Comparison of ENCODE assay signal across 23 cellular contexts in the genomic region with DNA sequence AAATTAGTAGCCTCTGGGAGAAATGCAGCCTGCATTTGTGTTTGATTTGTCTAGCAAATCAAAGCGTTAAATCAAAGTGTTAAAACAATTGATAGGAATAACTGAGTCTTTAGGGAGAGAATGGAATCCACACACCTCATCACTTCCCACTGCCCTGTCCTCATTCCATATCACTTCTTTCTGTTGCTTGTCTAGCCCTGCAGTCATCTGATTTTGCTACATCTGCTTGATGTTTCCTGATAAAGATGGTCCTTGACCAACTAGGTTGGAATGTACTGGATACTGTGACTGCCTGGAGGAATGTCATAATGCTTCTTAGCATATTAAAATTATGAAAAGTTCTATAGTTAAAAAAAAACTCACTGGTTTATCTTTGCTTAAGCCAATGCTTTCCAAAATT.
DNase-seq lines count a peak whose midpoint lies in the region; ATAC-seq and TF ChIP-seq lines count a peak whose summit lies in the region.
"Had no signal": no experiment of that assay in that cellular context is flagged by ENCODE, and none has a peak within 500 bp of the region (broad histone marks: within the 10 kb centered on the region; RNA-seq: fewer than 3 reads in every experiment).

No MANE protein-coding gene starts in this region.

- TF ChIP-seq POLR2A in prostate gland (IDR thresholded peaks at IDR 0.05): no peak

- H3K27ac ChIP-seq in prostate gland: no peak overlapping the region
- H3K27ac ChIP-seq: C4-2B, SJCRH30 had no signal

- ATAC-seq in SK-N-SH treated with all-trans-retinoic acid at 6 μM for 48 hours: peak; percentile 90
- ATAC-seq: GM12878, GM23338, Panc1 had no signal

- WGBS in prostate gland: 100% methylated on average over 1 of the region's 1 CpG

- DNase-seq in AG10803 (ENCODE audit: low read depth) (peak; percentile 50), HFFc6 (peak; percentile 45), fibroblast of the aortic adventitia (ENCODE audit: low read depth) (peak; percentile 35), activated gamma-delta T cell treated with Interleukin-2 at 50 U/mL for 16 hours (no peak), prostate gland (ENCODE audit: low spot score) (no peak), NCI-H1105 treated with DMSO at 0.1 percent for 48 hours (lab: John Stamatoyannopoulos, UW) (no peak), type B pancreatic cell (ENCODE audit: extremely low spot score, unreplicated experiment) (no peak)
- DNase-seq: 8988T; Calu3; CD8-positive, alpha-beta memory T cell; NCI-H1092; NCI-H1436 treated with DMSO at 0.1 percent for 48 hours; NCI-H1930; NCI-H2227 treated with DMSO at 0.1 percent for 48 hours; NCI-H510A treated with DMSO at 0.1 percent for 48 hours; NCI-H774; SJCRH30 had no signal

- peaks cover 55% of the 10 kb centered on the region for H3K4me1 Mint-ChIP-seq in HFFc6 (ENCODE audit: low read depth)
- H3K4me1 Mint-ChIP-seq in type B pancreatic cell (ENCODE audit: unreplicated experiment): no peaks in the 10 kb centered on the region

- H3K27me3 Mint-ChIP-seq in HFFc6 (ENCODE audit: insufficient read depth): peaks cover 1% of the 10 kb centered on the region
- H3K27me3 Mint-ChIP-seq in type B pancreatic cell: peaks cover 14% of the 10 kb centered on the region
- H3K27me3 Mint-ChIP-seq: CD8-positive, alpha-beta memory T cell had no signal

- no peak for TF ChIP-seq CTCF in AG10803 (conservative IDR thresholded peaks at IDR 0.05; ENCODE audit: low read length)
- TF ChIP-seq CTCF in HFFc6 (IDR thresholded peaks at IDR 0.05): no peak
- no peak for TF ChIP-seq CTCF in fibroblast of the aortic adventitia (IDR thresholded peaks at IDR 0.05; ENCODE audit: insufficient read depth, low read length)
- TF ChIP-seq CTCF in prostate gland (IDR thresholded peaks at IDR 0.05): no peak
- TF ChIP-seq CTCF in type B pancreatic cell (conservative IDR thresholded peaks at IDR 0.05): no peak

- H3K36me3 ChIP-seq in prostate gland: no peaks in the 10 kb centered on the region
- H3K36me3 ChIP-seq: HAP-1, SJCRH30 had no signal

- no peaks in the 10 kb centered on the region for H3K27me3 ChIP-seq in prostate gland (replicated peaks; ENCODE audit: insufficient read depth)

- H3K27ac Mint-ChIP-seq in HFFc6: peak overlapping the region; percentile 8; the same call in 1 of the 2 replicates
- H3K27ac Mint-ChIP-seq in type B pancreatic cell: no peak overlapping the region
- H3K27ac Mint-ChIP-seq: GM23338 had no signal

- H3K36me3 Mint-ChIP-seq in HFFc6 (ENCODE audit: low read depth) (no peaks in the 10 kb centered on the region; the same call in 1 of the 2 replicates), type B pancreatic cell (no peaks in the 10 kb centered on the region)

- H3K9me3 Mint-ChIP-seq in HFFc6 (no peaks in the 10 kb centered on the region), type B pancreatic cell (no peaks in the 10 kb centered on the region)
- H3K9me3 Mint-ChIP-seq: CD8-positive, alpha-beta memory T cell; GM23338 had no signal

- H3K4me3 ChIP-seq in AG10803 (ENCODE audit: low read length) (no peak overlapping the region), fibroblast of the aortic adventitia (ENCODE audit: low read depth, low read length) (no peak overlapping the region), prostate gland (no peak overlapping the region)
- H3K4me3 ChIP-seq: GM12878, GM23338, HAP-1, SJCRH30 had no signal

- intact Hi-C loops in prostate gland (cut with DNase I): no loop called here

- H3K4me3 Mint-ChIP-seq in HFFc6 (no peak overlapping the region), type B pancreatic cell (no peak overlapping the region)
- H3K4me3 Mint-ChIP-seq: CD8-positive, alpha-beta memory T cell; GM23338 had no signal

- H3K9me3 ChIP-seq in prostate gland: no peaks in the 10 kb centered on the region
- H3K9me3 ChIP-seq: HAP-1, SJCRH30 had no signal

- no peaks in the 10 kb centered on the region for H3K4me1 ChIP-seq in prostate gland (replicated peaks)
- H3K4me1 ChIP-seq: HAP-1, SJCRH30 had no signal

TF ChIP-seq in SK-N-SH treated with all-trans-retinoic acid at 6 μM for 48 hours, 23 proteins besides CTCF, POLR2A, EP300 and RAD21:
- TF ChIP-seq ZFP3 (CRISPR knock-in tag; IDR thresholded peaks at IDR 0.05) (no peak), RARB (CRISPR knock-in tag; IDR thresholded peaks at IDR 0.05) (no peak), PPARA (CRISPR knock-in tag; IDR thresholded peaks at IDR 0.05; ENCODE audit: borderline replicate concordance) (no peak), SNAI2 (CRISPR knock-in tag; IDR thresholded peaks at IDR 0.05) (no peak), CSDC2 (CRISPR knock-in tag; IDR thresholded peaks at IDR 0.05) (no peak), GLIS3 (CRISPR knock-in tag; IDR thresholded peaks at IDR 0.05) (no peak), OSR1 (CRISPR knock-in tag; IDR thresholded peaks at IDR 0.05) (no peak), ZNF565 (CRISPR knock-in tag; conservative IDR thresholded peaks at IDR 0.05; ENCODE audit: low read depth) (no peak), TOX (CRISPR knock-in tag; IDR thresholded peaks at IDR 0.05; ENCODE audit: borderline replicate concordance) (no peak), ZFP30 (CRISPR knock-in tag; IDR thresholded peaks at IDR 0.05) (no peak), BACH2 (CRISPR knock-in tag; IDR thresholded peaks at IDR 0.05; ENCODE audit: borderline replicate concordance) (no peak), ZC3H10 (CRISPR knock-in tag; IDR thresholded peaks at IDR 0.05) (no peak), ARNTL (CRISPR knock-in tag; IDR thresholded peaks at IDR 0.05; ENCODE audit: borderline replicate concordance, low read depth) (no peak), ZNF70 (CRISPR knock-in tag; IDR thresholded peaks at IDR 0.05) (no peak), ZNF8 (CRISPR knock-in tag; IDR thresholded peaks at IDR 0.05) (no peak)
- TF ChIP-seq, protein P1, sequence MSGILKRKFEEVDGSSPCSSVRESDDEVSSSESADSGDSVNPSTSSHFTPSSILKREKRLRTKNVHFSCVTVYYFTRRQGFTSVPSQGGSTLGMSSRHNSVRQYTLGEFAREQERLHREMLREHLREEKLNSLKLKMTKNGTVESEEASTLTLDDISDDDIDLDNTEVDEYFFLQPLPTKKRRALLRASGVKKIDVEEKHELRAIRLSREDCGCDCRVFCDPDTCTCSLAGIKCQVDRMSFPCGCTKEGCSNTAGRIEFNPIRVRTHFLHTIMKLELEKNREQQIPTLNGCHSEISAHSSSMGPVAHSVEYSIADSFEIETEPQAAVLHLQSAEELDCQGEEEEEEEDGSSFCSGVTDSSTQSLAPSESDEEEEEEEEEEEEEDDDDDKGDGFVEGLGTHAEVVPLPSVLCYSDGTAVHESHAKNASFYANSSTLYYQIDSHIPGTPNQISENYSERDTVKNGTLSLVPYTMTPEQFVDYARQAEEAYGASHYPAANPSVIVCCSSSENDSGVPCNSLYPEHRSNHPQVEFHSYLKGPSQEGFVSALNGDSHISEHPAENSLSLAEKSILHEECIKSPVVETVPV (CRISPR knock-in tag; IDR thresholded peaks at IDR 0.05): no peak
- TF ChIP-seq, protein P2, sequence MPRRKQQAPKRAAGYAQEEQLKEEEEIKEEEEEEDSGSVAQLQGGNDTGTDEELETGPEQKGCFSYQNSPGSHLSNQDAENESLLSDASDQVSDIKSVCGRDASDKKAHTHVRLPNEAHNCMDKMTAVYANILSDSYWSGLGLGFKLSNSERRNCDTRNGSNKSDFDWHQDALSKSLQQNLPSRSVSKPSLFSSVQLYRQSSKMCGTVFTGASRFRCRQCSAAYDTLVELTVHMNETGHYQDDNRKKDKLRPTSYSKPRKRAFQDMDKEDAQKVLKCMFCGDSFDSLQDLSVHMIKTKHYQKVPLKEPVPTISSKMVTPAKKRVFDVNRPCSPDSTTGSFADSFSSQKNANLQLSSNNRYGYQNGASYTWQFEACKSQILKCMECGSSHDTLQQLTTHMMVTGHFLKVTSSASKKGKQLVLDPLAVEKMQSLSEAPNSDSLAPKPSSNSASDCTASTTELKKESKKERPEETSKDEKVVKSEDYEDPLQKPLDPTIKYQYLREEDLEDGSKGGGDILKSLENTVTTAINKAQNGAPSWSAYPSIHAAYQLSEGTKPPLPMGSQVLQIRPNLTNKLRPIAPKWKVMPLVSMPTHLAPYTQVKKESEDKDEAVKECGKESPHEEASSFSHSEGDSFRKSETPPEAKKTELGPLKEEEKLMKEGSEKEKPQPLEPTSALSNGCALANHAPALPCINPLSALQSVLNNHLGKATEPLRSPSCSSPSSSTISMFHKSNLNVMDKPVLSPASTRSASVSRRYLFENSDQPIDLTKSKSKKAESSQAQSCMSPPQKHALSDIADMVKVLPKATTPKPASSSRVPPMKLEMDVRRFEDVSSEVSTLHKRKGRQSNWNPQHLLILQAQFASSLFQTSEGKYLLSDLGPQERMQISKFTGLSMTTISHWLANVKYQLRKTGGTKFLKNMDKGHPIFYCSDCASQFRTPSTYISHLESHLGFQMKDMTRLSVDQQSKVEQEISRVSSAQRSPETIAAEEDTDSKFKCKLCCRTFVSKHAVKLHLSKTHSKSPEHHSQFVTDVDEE (CRISPR knock-in tag; IDR thresholded peaks at IDR 0.05): no peak
- TF ChIP-seq, protein P3, sequence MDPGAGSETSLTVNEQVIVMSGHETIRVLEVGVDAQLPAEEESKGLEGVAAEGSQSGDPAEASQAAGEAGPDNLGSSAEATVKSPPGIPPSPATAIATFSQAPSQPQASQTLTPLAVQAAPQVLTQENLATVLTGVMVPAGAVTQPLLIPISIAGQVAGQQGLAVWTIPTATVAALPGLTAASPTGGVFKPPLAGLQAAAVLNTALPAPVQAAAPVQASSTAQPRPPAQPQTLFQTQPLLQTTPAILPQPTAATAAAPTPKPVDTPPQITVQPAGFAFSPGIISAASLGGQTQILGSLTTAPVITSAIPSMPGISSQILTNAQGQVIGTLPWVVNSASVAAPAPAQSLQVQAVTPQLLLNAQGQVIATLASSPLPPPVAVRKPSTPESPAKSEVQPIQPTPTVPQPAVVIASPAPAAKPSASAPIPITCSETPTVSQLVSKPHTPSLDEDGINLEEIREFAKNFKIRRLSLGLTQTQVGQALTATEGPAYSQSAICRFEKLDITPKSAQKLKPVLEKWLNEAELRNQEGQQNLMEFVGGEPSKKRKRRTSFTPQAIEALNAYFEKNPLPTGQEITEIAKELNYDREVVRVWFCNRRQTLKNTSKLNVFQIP (CRISPR knock-in tag; IDR thresholded peaks at IDR 0.05; ENCODE audit: borderline replicate concordance, low read depth): no peak

Comparison
In these comparisons a context has a peak if more than half of its experiments do, and no peak if none do; other contexts are left out.
1. DNase-seq: peak in AG10803 (single experiment), HFFc6 (single experiment) and fibroblast of the aortic adventitia (single experiment); none in activated gamma-delta T cell treated with Interleukin-2 at 50 U/mL for 16 hours (single experiment), prostate gland (single experiment), NCI-H1105 treated with DMSO at 0.1 percent for 48 hours (single experiment) and type B pancreatic cell (single experiment).